Comparison of ENCODE assay signal across 10 cellular contexts in the genomic region with DNA sequence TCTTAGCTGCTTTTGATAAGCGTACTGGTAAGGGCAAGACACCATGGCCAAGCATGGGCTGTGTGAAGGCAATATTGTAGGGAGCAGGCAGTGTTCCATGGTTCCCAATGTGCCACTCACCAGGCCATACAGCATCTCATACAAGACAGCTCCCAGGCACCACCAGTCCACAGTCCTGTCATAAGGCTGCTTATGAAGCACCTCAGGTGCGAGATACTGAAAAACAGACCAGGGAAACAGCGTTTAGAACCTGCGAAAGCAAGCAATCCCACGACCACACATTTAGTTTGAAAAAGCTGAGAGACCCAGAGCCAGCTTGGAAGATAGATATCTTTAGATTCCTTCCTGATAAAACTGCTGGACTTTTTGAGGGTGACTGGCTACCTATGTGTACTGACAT.
A peak's percentile ranks its signal among the peaks of the same experiment; 100 is the strongest.
DNase-seq lines count a peak whose midpoint lies in the region; ATAC-seq, FAIRE-seq and TF ChIP-seq lines count a peak whose summit lies in the region.
"Had no signal": no experiment of that assay in that cellular context is flagged by ENCODE, and none has a peak within 500 bp of the region (broad histone marks: within the 10 kb centered on the region; RNA-seq: fewer than 3 reads in every experiment).

No MANE protein-coding gene starts in this region.

- no peak overlapping the region for H3K27ac Mint-ChIP-seq in T-helper 1 cell treated with Interleukin-12 subunit alpha and Interleukin-12 subunit beta and Interleukin-4 antibody, amounts not matched to agents 30 μg/mL and 1 μg/mL, for 36 hours
- H3K27ac Mint-ChIP-seq in astrocyte (ENCODE audit: unreplicated experiment), result peak overlapping the region; percentile 82
- H3K27ac Mint-ChIP-seq in stimulated activated effector memory CD8-positive, alpha-beta T cell treated with anti-CD3 and anti-CD28 coated beads, Interleukin-12 subunit alpha, Interleukin-12 subunit beta, amount 100 ng/mL, for 72 hours, result peak overlapping the region; percentile 63
- H3K27ac Mint-ChIP-seq: WTC11 had no signal

- H3K9ac ChIP-seq in astrocyte (ENCODE audit: low read length), result peak overlapping the region; percentile 95

- peaks cover 52% of the 10 kb centered on the region for H3K79me2 ChIP-seq in astrocyte (ENCODE audit: insufficient read depth, low read length)

- peaks cover 66% of the 10 kb centered on the region for H4K20me1 ChIP-seq in astrocyte (ENCODE audit: insufficient read depth, low read length)

- H3K4me1 Mint-ChIP-seq in T-helper 1 cell treated with Interleukin-12 subunit alpha and Interleukin-12 subunit beta and Interleukin-4 antibody, amounts not matched to agents 30 μg/mL and 1 μg/mL, for 36 hours (ENCODE audit: low read depth), result peaks cover 53% of the 10 kb centered on the region
- peaks cover 33% of the 10 kb centered on the region for H3K4me1 Mint-ChIP-seq in astrocyte (ENCODE audit: low read depth, unreplicated experiment)
- peaks cover 50% of the 10 kb centered on the region for H3K4me1 Mint-ChIP-seq in stimulated activated effector memory CD8-positive, alpha-beta T cell treated with anti-CD3 and anti-CD28 coated beads, Interleukin-12 subunit alpha, Interleukin-12 subunit beta, amount 100 ng/mL, for 72 hours

- no peaks in the 10 kb centered on the region for H3K9me3 ChIP-seq in astrocyte (ENCODE audit: insufficient read depth, low read depth, low read length)

- peaks cover 62% of the 10 kb centered on the region for H3K36me3 ChIP-seq in astrocyte (ENCODE audit: insufficient read depth, low read length)

- H3K4me2 ChIP-seq in astrocyte (ENCODE audit: low read length), result peak overlapping the region; percentile 93

- H3K4me3 Mint-ChIP-seq in T-helper 1 cell treated with Interleukin-12 subunit alpha and Interleukin-12 subunit beta and Interleukin-4 antibody, amounts not matched to agents 30 μg/mL and 1 μg/mL, for 36 hours, result peak overlapping the region; percentile 36
- peak overlapping the region; percentile 100 for H3K4me3 Mint-ChIP-seq in astrocyte (ENCODE audit: unreplicated experiment)
- H3K4me3 Mint-ChIP-seq in stimulated activated effector memory CD8-positive, alpha-beta T cell treated with anti-CD3 and anti-CD28 coated beads, Interleukin-12 subunit alpha, Interleukin-12 subunit beta, amount 100 ng/mL, for 72 hours, result peak overlapping the region; percentile 90
- H3K4me3 Mint-ChIP-seq: WTC11 had no signal

- H3K27ac ChIP-seq in astrocyte (ENCODE audit: low read depth, low read length) (peak overlapping the region; percentile 15), layer of hippocampus (ENCODE audit: low read depth, low read length) (peak overlapping the region; percentile 80)

- peaks cover 43% of the 10 kb centered on the region for H3K4me1 ChIP-seq in astrocyte (ENCODE audit: insufficient read depth, low read length)

- TF ChIP-seq CTCF in astrocyte (IDR thresholded peaks at IDR 0.05; ENCODE audit: insufficient read depth, low read depth, low read length), result no peak

- no peak for ATAC-seq in stimulated activated effector memory CD8-positive, alpha-beta T cell treated with anti-CD3 and anti-CD28 coated beads, Interleukin-12 subunit alpha, Interleukin-12 subunit beta, amount 100 ng/mL, for 72 hours
- no peak for ATAC-seq in sciatic nerve
- ATAC-seq: WTC11 had no signal

- no peak overlapping the region for H2AFZ ChIP-seq in astrocyte (ENCODE audit: low read depth, low read length)

- H3K9me3 Mint-ChIP-seq in T-helper 1 cell treated with Interleukin-12 subunit alpha and Interleukin-12 subunit beta and Interleukin-4 antibody, amounts not matched to agents 30 μg/mL and 1 μg/mL, for 36 hours, result no peaks in the 10 kb centered on the region
- no peaks in the 10 kb centered on the region for H3K9me3 Mint-ChIP-seq in astrocyte (ENCODE audit: unreplicated experiment)
- H3K9me3 Mint-ChIP-seq in stimulated activated effector memory CD8-positive, alpha-beta T cell treated with anti-CD3 and anti-CD28 coated beads, Interleukin-12 subunit alpha, Interleukin-12 subunit beta, amount 100 ng/mL, for 72 hours, result no peaks in the 10 kb centered on the region
- H3K9me3 Mint-ChIP-seq: WTC11 had no signal

- peak overlapping the region; percentile 95 for H3K4me3 ChIP-seq in astrocyte (ENCODE audit: insufficient read depth, low read depth, low read length)

- intact Hi-C loops in sciatic nerve (cut with DNase I), result loop anchor here (5.0 kb wide), 2 partner anchors 471 to 651 kb away; no protein-coding TSS in a partner anchor

- DNase-seq in T-helper 1 cell (no peak), astrocyte (ENCODE audit: low read depth) (no peak), sciatic nerve (ENCODE audit: low spot score) (no peak), RKO (ENCODE audit: low spot score) (no peak)
- DNase-seq in stimulated activated effector memory CD8-positive, alpha-beta T cell treated with anti-CD3 and anti-CD28 coated beads, Interleukin-12 subunit alpha, Interleukin-12 subunit beta, amount 100 ng/mL, for 72 hours (ENCODE audit: low spot score in 2 of 2), result no peak
- no peak for DNase-seq in activated CD4-positive, alpha-beta T cell treated with anti-CD3 and anti-CD28 coated beads for 4 hours

- no peaks in the 10 kb centered on the region for H3K27me3 ChIP-seq in astrocyte (ENCODE audit: insufficient read depth, low read length)
- H3K27me3 ChIP-seq in layer of hippocampus (ENCODE audit: control insufficient read depth, insufficient read depth, low read length), result no peaks in the 10 kb centered on the region

- H3K27me3 Mint-ChIP-seq in T-helper 1 cell treated with Interleukin-12 subunit alpha and Interleukin-12 subunit beta and Interleukin-4 antibody, amounts not matched to agents 30 μg/mL and 1 μg/mL, for 36 hours (ENCODE audit: low read depth), result no peaks in the 10 kb centered on the region
- H3K27me3 Mint-ChIP-seq in astrocyte (ENCODE audit: low read depth, unreplicated experiment), result no peaks in the 10 kb centered on the region

- FAIRE-seq in astrocyte (lab: Jason Lieb, UNC), result no peak
- FAIRE-seq: A204.1 had no signal

- H3K36me3 Mint-ChIP-seq in T-helper 1 cell treated with Interleukin-12 subunit alpha and Interleukin-12 subunit beta and Interleukin-4 antibody, amounts not matched to agents 30 μg/mL and 1 μg/mL, for 36 hours (ENCODE audit: low read depth), result peaks cover 59% of the 10 kb centered on the region
- peaks cover 38% of the 10 kb centered on the region for H3K36me3 Mint-ChIP-seq in astrocyte (ENCODE audit: low read depth, unreplicated experiment)
- peaks cover 89% of the 10 kb centered on the region for H3K36me3 Mint-ChIP-seq in stimulated activated effector memory CD8-positive, alpha-beta T cell treated with anti-CD3 and anti-CD28 coated beads, Interleukin-12 subunit alpha, Interleukin-12 subunit beta, amount 100 ng/mL, for 72 hours

Comparison
In these comparisons a context has a peak if more than half of its experiments do, and no peak if none do; other contexts are left out.
1. H3K4me3 Mint-ChIP-seq: peak in every context shown above with its lines; median percentile 100 in astrocyte; 90 in stimulated activated effector memory CD8-positive, alpha-beta T cell treated with anti-CD3 and anti-CD28 coated beads, Interleukin-12 subunit alpha, Interleukin-12 subunit beta, amount 100 ng/mL, for 72 hours; 36 in T-helper 1 cell treated with Interleukin-12 subunit alpha and Interleukin-12 subunit beta and Interleukin-4 antibody, amounts not matched to agents 30 μg/mL and 1 μg/mL, for 36 hours.